ENCODE assay signal across 1 cellular context in the genomic region with DNA sequence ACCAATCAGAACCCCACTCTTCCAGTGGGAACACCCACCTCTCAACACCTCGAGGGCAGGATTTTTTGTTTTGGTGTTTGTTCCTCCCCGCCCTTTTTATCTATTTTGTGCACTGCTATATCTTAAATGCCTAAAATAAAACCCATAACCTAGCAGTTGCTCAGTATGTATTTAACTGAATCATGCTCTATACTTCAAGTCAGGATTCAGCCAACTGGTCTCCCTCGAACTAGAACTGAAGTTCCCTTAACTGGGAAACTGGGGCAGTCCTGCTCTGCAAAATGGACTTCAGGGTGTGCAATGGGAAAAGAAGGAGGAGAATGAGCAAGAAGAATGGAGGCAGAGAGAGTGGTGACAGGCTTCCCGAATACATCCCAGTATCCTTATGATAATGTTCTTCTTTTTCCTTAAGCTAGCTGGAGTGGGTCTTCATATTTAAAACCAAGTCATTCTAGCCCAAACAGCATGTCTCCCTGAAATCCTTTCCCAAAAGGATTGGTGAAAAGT.
TF ChIP-seq lines count a peak whose summit lies in the region.

No MANE protein-coding gene starts in this region.

TF ChIP-seq in K562, 482 proteins besides CTCF, POLR2A, EP300 and RAD21 (continued from another document and continues in another):
- TF ChIP-seq ZNF830 (CRISPR knock-in tag; IDR thresholded peaks at IDR 0.05) = no peak
- no peak for TF ChIP-seq ZNF121 (CRISPR knock-in tag; conservative IDR thresholded peaks at IDR 0.05)
- TF ChIP-seq ARNT (IDR thresholded peaks at IDR 0.05) = peak in 1 of 2 experiments; percentile 30; a peak in 2 of 4 replicates
- TF ChIP-seq KLF1 (tag; IDR thresholded peaks at IDR 0.05) = peak; percentile 89
- TF ChIP-seq NFATC3 (IDR thresholded peaks at IDR 0.05) = 0 out of 2 replicates have a peak, but pooled peaks have one; percentile 52
- TF ChIP-seq HES1 (IDR thresholded peaks at IDR 0.05; ENCODE audit: low read depth) = no peak
- peak; percentile 62; the same call in 1 of the 2 replicates for TF ChIP-seq ADNP (tag; IDR thresholded peaks at IDR 0.05)
- no peak for TF ChIP-seq SIN3A (IDR thresholded peaks at IDR 0.05; ENCODE audit: borderline replicate concordance in 2 of 2, control insufficient read depth in 1 of 2, low read depth in 2 of 2, low read length in 2 of 2)
- TF ChIP-seq TCF3 (CRISPR knock-in tag; IDR thresholded peaks at IDR 0.05) = peak; percentile 47; the same call in 1 of the 2 replicates
- TF ChIP-seq HDAC2 (IDR thresholded peaks at IDR 0.05) = peak; percentile 43; the same call in 1 of the 2 replicates
- TF ChIP-seq CREB5 (CRISPR knock-in tag; IDR thresholded peaks at IDR 0.05) = no peak
- peak; percentile 58 for TF ChIP-seq ARID1B (IDR thresholded peaks at IDR 0.05)
- peak; percentile 57; the same call in 1 of the 2 replicates for TF ChIP-seq HLTF (IDR thresholded peaks at IDR 0.05)
- TF ChIP-seq SMARCA4 (IDR thresholded peaks at IDR 0.05) = 0 out of 2 replicates have a peak, but pooled peaks have one; percentile 14
- TF ChIP-seq REST (CRISPR knock-in tag; IDR thresholded peaks at IDR 0.05; ENCODE audit: low read depth) = no peak
- no peak for TF ChIP-seq ZNF436 (CRISPR knock-in tag; IDR thresholded peaks at IDR 0.05)
- TF ChIP-seq CBX3 (IDR thresholded peaks at IDR 0.05; ENCODE audit: borderline replicate concordance in 1 of 2, low read length in 2 of 2) = peak in 1 of 2 experiments; percentile 98; a peak in 2 of 3 replicates
- no peak for TF ChIP-seq KLF6 (CRISPR knock-in tag; IDR thresholded peaks at IDR 0.05; ENCODE audit: borderline replicate concordance)
- TF ChIP-seq JUND (IDR thresholded peaks at IDR 0.05; ENCODE audit: borderline replicate concordance, low read depth, low read length) = no peak
- TF ChIP-seq JUND (tag; IDR thresholded peaks at IDR 0.05; ENCODE audit: borderline replicate concordance, low read depth, low read length) = 0 out of 3 replicates have a peak, but pooled peaks have one; percentile 6
- peak; percentile 77 for TF ChIP-seq NFYB (IDR thresholded peaks at IDR 0.05; ENCODE audit: extremely low read depth, insufficient read length)
- peak; percentile 29; the same call in 1 of the 2 replicates for TF ChIP-seq ZEB2 (IDR thresholded peaks at IDR 0.05)
- TF ChIP-seq, protein P1, sequence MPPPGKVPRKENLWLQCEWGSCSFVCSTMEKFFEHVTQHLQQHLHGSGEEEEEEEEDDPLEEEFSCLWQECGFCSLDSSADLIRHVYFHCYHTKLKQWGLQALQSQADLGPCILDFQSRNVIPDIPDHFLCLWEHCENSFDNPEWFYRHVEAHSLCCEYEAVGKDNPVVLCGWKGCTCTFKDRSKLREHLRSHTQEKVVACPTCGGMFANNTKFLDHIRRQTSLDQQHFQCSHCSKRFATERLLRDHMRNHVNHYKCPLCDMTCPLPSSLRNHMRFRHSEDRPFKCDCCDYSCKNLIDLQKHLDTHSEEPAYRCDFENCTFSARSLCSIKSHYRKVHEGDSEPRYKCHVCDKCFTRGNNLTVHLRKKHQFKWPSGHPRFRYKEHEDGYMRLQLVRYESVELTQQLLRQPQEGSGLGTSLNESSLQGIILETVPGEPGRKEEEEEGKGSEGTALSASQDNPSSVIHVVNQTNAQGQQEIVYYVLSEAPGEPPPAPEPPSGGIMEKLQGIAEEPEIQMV (tag; conservative IDR thresholded peaks at IDR 0.05; ENCODE audit: low read depth) = 0 out of 2 replicates have a peak, but pooled peaks have one; percentile 3
- no peak for TF ChIP-seq SNIP1 (IDR thresholded peaks at IDR 0.05; ENCODE audit: low read depth)
- no peak for TF ChIP-seq NCOA2 (IDR thresholded peaks at IDR 0.05; ENCODE audit: partially characterized antibody in 2 of 2)
- 0 out of 2 replicates have a peak, but pooled peaks have one; percentile 20 for TF ChIP-seq ZNF24 (IDR thresholded peaks at IDR 0.05)
- peak; percentile 1 for TF ChIP-seq TBP (optimal IDR thresholded peaks at IDR 0.05; ENCODE audit: low read depth, low read length)
- no peak for TF ChIP-seq NR1H2 (CRISPR knock-in tag; IDR thresholded peaks at IDR 0.05)
- no peak for TF ChIP-seq TEAD1 (CRISPR knock-in tag; IDR thresholded peaks at IDR 0.05)
- TF ChIP-seq MEF2D (tag; conservative IDR thresholded peaks at IDR 0.05; ENCODE audit: low read depth) = 0 out of 2 replicates have a peak, but pooled peaks have one; percentile 41
- 0 out of 2 replicates have a peak, but pooled peaks have one; percentile 27 for TF ChIP-seq TAL1 (IDR thresholded peaks at IDR 0.05)
- TF ChIP-seq YY1 (IDR thresholded peaks at IDR 0.05; ENCODE audit: borderline replicate concordance in 1 of 3, control insufficient read depth in 1 of 3, extremely low read depth in 1 of 3, insufficient read depth in 3 of 3, insufficient read length in 1 of 3, insufficient replicate concordance in 2 of 3, low read depth in 1 of 3, low read length in 2 of 3) = peak in 1 of 3 experiments; percentile 19
- TF ChIP-seq, protein P2, sequence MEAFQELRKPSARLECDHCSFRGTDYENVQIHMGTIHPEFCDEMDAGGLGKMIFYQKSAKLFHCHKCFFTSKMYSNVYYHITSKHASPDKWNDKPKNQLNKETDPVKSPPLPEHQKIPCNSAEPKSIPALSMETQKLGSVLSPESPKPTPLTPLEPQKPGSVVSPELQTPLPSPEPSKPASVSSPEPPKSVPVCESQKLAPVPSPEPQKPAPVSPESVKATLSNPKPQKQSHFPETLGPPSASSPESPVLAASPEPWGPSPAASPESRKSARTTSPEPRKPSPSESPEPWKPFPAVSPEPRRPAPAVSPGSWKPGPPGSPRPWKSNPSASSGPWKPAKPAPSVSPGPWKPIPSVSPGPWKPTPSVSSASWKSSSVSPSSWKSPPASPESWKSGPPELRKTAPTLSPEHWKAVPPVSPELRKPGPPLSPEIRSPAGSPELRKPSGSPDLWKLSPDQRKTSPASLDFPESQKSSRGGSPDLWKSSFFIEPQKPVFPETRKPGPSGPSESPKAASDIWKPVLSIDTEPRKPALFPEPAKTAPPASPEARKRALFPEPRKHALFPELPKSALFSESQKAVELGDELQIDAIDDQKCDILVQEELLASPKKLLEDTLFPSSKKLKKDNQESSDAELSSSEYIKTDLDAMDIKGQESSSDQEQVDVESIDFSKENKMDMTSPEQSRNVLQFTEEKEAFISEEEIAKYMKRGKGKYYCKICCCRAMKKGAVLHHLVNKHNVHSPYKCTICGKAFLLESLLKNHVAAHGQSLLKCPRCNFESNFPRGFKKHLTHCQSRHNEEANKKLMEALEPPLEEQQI (IDR thresholded peaks at IDR 0.05) = peak; percentile 58; the same call in 1 of the 2 replicates
- no peak for TF ChIP-seq TEAD2 (tag; IDR thresholded peaks at IDR 0.05)
- peak; percentile 87 for TF ChIP-seq SMARCA5 (IDR thresholded peaks at IDR 0.05)
- TF ChIP-seq, protein P3, sequence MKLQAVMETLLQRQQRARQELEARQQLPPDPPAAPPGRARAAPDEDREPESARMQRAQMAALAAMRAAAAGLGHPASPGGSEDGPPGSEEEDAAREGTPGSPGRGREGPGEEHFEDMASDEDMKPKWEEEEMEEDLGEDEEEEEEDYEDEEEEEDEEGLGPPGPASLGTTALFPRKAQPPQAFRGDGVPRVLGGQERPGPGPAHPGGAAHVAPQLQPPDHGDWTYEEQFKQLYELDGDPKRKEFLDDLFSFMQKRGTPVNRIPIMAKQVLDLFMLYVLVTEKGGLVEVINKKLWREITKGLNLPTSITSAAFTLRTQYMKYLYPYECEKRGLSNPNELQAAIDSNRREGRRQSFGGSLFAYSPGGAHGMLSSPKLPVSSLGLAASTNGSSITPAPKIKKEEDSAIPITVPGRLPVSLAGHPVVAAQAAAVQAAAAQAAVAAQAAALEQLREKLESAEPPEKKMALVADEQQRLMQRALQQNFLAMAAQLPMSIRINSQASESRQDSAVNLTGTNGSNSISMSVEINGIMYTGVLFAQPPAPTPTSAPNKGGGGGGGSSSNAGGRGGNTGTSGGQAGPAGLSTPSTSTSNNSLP (IDR thresholded peaks at IDR 0.05; ENCODE audit: borderline replicate concordance, low read depth, low read length) = no peak
